ENCODE assay signal across 1 cellular context in genomic region chr13:98500963-98501421, GRCh38.
TF ChIP-seq lines count a peak whose summit lies in the region.

No MANE protein-coding gene starts in this region.

TF ChIP-seq in GM12878, 131 proteins besides CTCF, POLR2A, EP300 and RAD21 (continued from another document and continues in another):
- TF ChIP-seq ZBTB40 (IDR thresholded peaks at IDR 0.05; ENCODE audit: borderline replicate concordance) (no peak; the same call in 1 of the 2 replicates), ATF7 (IDR thresholded peaks at IDR 0.05; ENCODE audit: low read depth) (peak; percentile 88), PRDM15 (CRISPR knock-in tag; IDR thresholded peaks at IDR 0.05) (no peak), TCF3 (IDR thresholded peaks at IDR 0.05; ENCODE audit: borderline replicate concordance, insufficient read depth, low read depth, low read length) (0 out of 2 replicates have a peak, but pooled peaks have one; percentile 12), REST (IDR thresholded peaks at IDR 0.05; ENCODE audit: low read depth, low read length) (no peak), IKZF2 (IDR thresholded peaks at IDR 0.05) (peak; percentile 87 to 94), RELA (IDR thresholded peaks at IDR 0.05; ENCODE audit: borderline replicate concordance, partially characterized antibody) (peak; percentile 85), TCF7 (IDR thresholded peaks at IDR 0.05; ENCODE audit: borderline replicate concordance) (peak; percentile 92; the same call in 1 of the 2 replicates), RELB (IDR thresholded peaks at IDR 0.05; ENCODE audit: low read depth) (peak; percentile 95), SIN3A (IDR thresholded peaks at IDR 0.05; ENCODE audit: low read depth, low read length) (no peak), GATAD2B (conservative IDR thresholded peaks at IDR 0.05; ENCODE audit: low read depth) (0 out of 2 replicates have a peak, but pooled peaks have one; percentile 64), MXI1 (IDR thresholded peaks at IDR 0.05; ENCODE audit: low read depth, low read length) (peak; percentile 70), STAT3 (IDR thresholded peaks at IDR 0.05; ENCODE audit: low read depth, low read length) (no peak), NBN (IDR thresholded peaks at IDR 0.05) (peak; percentile 96), ZNF24 (IDR thresholded peaks at IDR 0.05) (peak; percentile 61), MEF2A (IDR thresholded peaks at IDR 0.05; ENCODE audit: insufficient read depth, low read depth, low read length) (peak; percentile 97), BCL11A (IDR thresholded peaks at IDR 0.05; ENCODE audit: low read depth, low read length) (peak; percentile 94), KLF5 (IDR thresholded peaks at IDR 0.05; ENCODE audit: partially characterized antibody) (peak; percentile 71), MTA3 (IDR thresholded peaks at IDR 0.05; ENCODE audit: borderline replicate concordance, low read length) (peak; percentile 96; the same call in 1 of the 2 replicates), CHD1 (IDR thresholded peaks at IDR 0.05; ENCODE audit: low read depth, low read length) (no peak), YBX1 (IDR thresholded peaks at IDR 0.05) (no peak), RUNX3 (IDR thresholded peaks at IDR 0.05; ENCODE audit: low read length) (peak; percentile 96), ZNF217 (IDR thresholded peaks at IDR 0.05) (peak; percentile 72; the same call in 1 of the 2 replicates), ELK1 (IDR thresholded peaks at IDR 0.05; ENCODE audit: low read depth, low read length) (no peak), CREM (IDR thresholded peaks at IDR 0.05; ENCODE audit: low read depth) (peak; percentile 79), SUPT20H (IDR thresholded peaks at IDR 0.05; ENCODE audit: borderline replicate concordance, control insufficient read depth, low read depth, low read length) (no peak), SKIL (IDR thresholded peaks at IDR 0.05; ENCODE audit: low read depth, poor library complexity, severe bottlenecking) (peak; percentile 99), IRF4 (IDR thresholded peaks at IDR 0.05; ENCODE audit: low read depth, low read length) (peak; percentile 90), CBFB (IDR thresholded peaks at IDR 0.05; ENCODE audit: low read depth) (peak; percentile 78), DPF2 (IDR thresholded peaks at IDR 0.05) (peak; percentile 93), SMAD1 (IDR thresholded peaks at IDR 0.05; ENCODE audit: low read depth, partially characterized antibody) (peak; percentile 82), RB1 (IDR thresholded peaks at IDR 0.05; ENCODE audit: borderline replicate concordance) (peak; percentile 58; the same call in 1 of the 2 replicates), ZNF384 (IDR thresholded peaks at IDR 0.05; ENCODE audit: borderline replicate concordance, low read depth, low read length) (peak; percentile 32; the same call in 1 of the 2 replicates), CBX5 (IDR thresholded peaks at IDR 0.05; ENCODE audit: low read depth) (peak; percentile 76; the same call in 1 of the 2 replicates), TARDBP (IDR thresholded peaks at IDR 0.05; ENCODE audit: borderline replicate concordance) (no peak), CHD4 (IDR thresholded peaks at IDR 0.05) (no peak), RAD51 (IDR thresholded peaks at IDR 0.05) (peak; percentile 63), ZNF622 (IDR thresholded peaks at IDR 0.05) (no peak), PML (IDR thresholded peaks at IDR 0.05; ENCODE audit: low read length) (peak; percentile 77), FOXM1 (IDR thresholded peaks at IDR 0.05; ENCODE audit: low read depth, low read length) (peak; percentile 97), IKZF1 (conservative IDR thresholded peaks at IDR 0.05) (peak; percentile 90), CEBPB (IDR thresholded peaks at IDR 0.05; ENCODE audit: borderline replicate concordance in 1 of 2, low read depth in 2 of 2, low read length in 2 of 2) (peak in 1 of 2 experiments; percentile 86; a peak in 1 of 4 replicates), ZNF274 (IDR thresholded peaks at IDR 0.05; ENCODE audit: insufficient read depth, insufficient read length) (no peak), MEF2B (IDR thresholded peaks at IDR 0.05; ENCODE audit: partially characterized antibody, poor library complexity, severe bottlenecking) (peak; percentile 98), SP1 (IDR thresholded peaks at IDR 0.05; ENCODE audit: low read depth, low read length) (peak; percentile 71), BCL3 (IDR thresholded peaks at IDR 0.05; ENCODE audit: borderline replicate concordance, insufficient read depth, low read depth, low read length, poor library complexity, severe bottlenecking) (peak; percentile 93), JUNB (IDR thresholded peaks at IDR 0.05) (peak; percentile 80), USF2 (IDR thresholded peaks at IDR 0.05; ENCODE audit: borderline replicate concordance, low read depth, low read length) (no peak)
